Comparison of ENCODE assay signal across 28 cellular contexts in genomic region chr2:125698280-125698679, GRCh38.
DNase-seq lines count a peak whose midpoint lies in the region; ATAC-seq, FAIRE-seq and TF ChIP-seq lines count a peak whose summit lies in the region.
"Had no signal": no experiment of that assay in that cellular context is flagged by ENCODE, and none has a peak within 500 bp of the region (broad histone marks: within the 10 kb centered on the region; RNA-seq: fewer than 3 reads in every experiment).

No MANE protein-coding gene starts in this region.

- in situ Hi-C loops in HepG2 (cut with HindIII; ENCODE audit: extremely low pct_ligation_motif_present, low pct_unique_long_range_greater_than_20kb): no loop called here
- in situ Hi-C loops in K562 (cut with MboI): no loop called here

- H3K4me2 ChIP-seq in HepG2 (ENCODE audit: low read depth, low read length) (no peak overlapping the region), K562 (ENCODE audit: insufficient read depth, low read length) (no peak overlapping the region)
- H3K4me2 ChIP-seq: BLaER1 had no signal

- H3K27ac ChIP-seq in HepG2 (ENCODE audit: extremely low read length, insufficient read depth, low read length) (no peak overlapping the region), right lobe of liver (no peak overlapping the region), K562 (ENCODE audit: extremely low read depth, low read depth, low read length) (no peak overlapping the region), uterus (no peak overlapping the region)
- H3K27ac ChIP-seq: BLaER1 had no signal

- TF ChIP-seq RAD21 in HepG2 (CRISPR knock-in tag; IDR thresholded peaks at IDR 0.05): no peak
- TF ChIP-seq RAD21 in K562 (CRISPR knock-in tag; conservative IDR thresholded peaks at IDR 0.05 in 1 of 2, IDR thresholded peaks at IDR 0.05 in 1 of 2): no peak

- H3K79me2 ChIP-seq in HepG2 (ENCODE audit: insufficient read depth, low read length) (no peaks in the 10 kb centered on the region), K562 (ENCODE audit: control insufficient read depth, insufficient read depth, low read length) (no peaks in the 10 kb centered on the region)

- no peaks in the 10 kb centered on the region for H3K9me1 ChIP-seq in K562 (ENCODE audit: control insufficient read depth, insufficient read depth, low read length)

- no peaks in the 10 kb centered on the region for H3K4me1 ChIP-seq in HepG2 (ENCODE audit: insufficient read depth, low read length)
- no peaks in the 10 kb centered on the region for H3K4me1 ChIP-seq in right lobe of liver
- no peaks in the 10 kb centered on the region for H3K4me1 ChIP-seq in K562 (replicated peaks in 1 of 2; ENCODE audit: control insufficient read depth in 2 of 2, insufficient read depth in 2 of 2, low read length in 2 of 2)
- no peaks in the 10 kb centered on the region for H3K4me1 ChIP-seq in uterus
- H3K4me1 ChIP-seq: BE2C, BLaER1 had no signal

- DNase-seq in HepG2 (ENCODE audit: low spot score): no peak
- DNase-seq in right lobe of liver: no peak
- peak in 3 of 4 experiments; percentile 0 to 4 (median 4) for DNase-seq in K562 (ENCODE audit: extremely low read depth in 1 of 4, low spot score in 3 of 4)
- peak; percentile 0 for DNase-seq in iPS-NIHi7 (ENCODE audit: extremely low spot score)
- DNase-seq in superior temporal gyrus (ENCODE audit: extremely low spot score): peak; percentile 1
- no peak for DNase-seq in uterus
- no peak for DNase-seq in NCI-H146 (lab: John Stamatoyannopoulos, UW)
- no peak for DNase-seq in NCI-H2196 treated with DMSO at 0.1 percent for 48 hours (lab: John Stamatoyannopoulos, UW; ENCODE audit: unreplicated experiment)
- DNase-seq: 8988T; ACHN; BE2C; C1 segment of cervical spinal cord; CD4-positive, alpha-beta memory T cell; CD4-positive, CD25-positive, alpha-beta regulatory T cell; CD8-positive, alpha-beta memory T cell; COR-L47; DMS 273 treated with DMSO at 0.1 percent for 48 hours; DMS153; DMS53; DMS79; DND-41; EL; GDM1 had no signal

- CTCF ChIA-PET in HepG2 (lab: Yijun Ruan, JAX; ENCODE audit: low intra/inter-chr PET ratio, low total read pairs) (no interaction called here), K562 (lab: Yijun Ruan, JAX; ENCODE audit: low intra/inter-chr PET ratio) (no interaction called here)

- H3K27me3 ChIP-seq in HepG2 (ENCODE audit: control insufficient read depth in 1 of 2, insufficient read depth in 2 of 2, low read length in 2 of 2) (no peaks in the 10 kb centered on the region), right lobe of liver (no peaks in the 10 kb centered on the region), K562 (ENCODE audit: control insufficient read depth in 2 of 2, insufficient read depth in 2 of 2, low read length in 2 of 2) (no peaks in the 10 kb centered on the region), uterus (no peaks in the 10 kb centered on the region)
- H3K27me3 ChIP-seq: BE2C, BLaER1 had no signal

- no peak for TF ChIP-seq POLR2A in HepG2 (IDR thresholded peaks at IDR 0.05; ENCODE audit: insufficient read depth in 1 of 2, low read depth in 2 of 2, low read length in 2 of 2)
- TF ChIP-seq POLR2A in right lobe of liver (IDR thresholded peaks at IDR 0.05): no peak
- no peak for TF ChIP-seq POLR2A in K562 (conservative IDR thresholded peaks at IDR 0.05)
- no peak for TF ChIP-seq POLR2A in uterus (IDR thresholded peaks at IDR 0.05)

- no peaks in the 10 kb centered on the region for H3K36me3 ChIP-seq in HepG2 (replicated peaks in 1 of 2; ENCODE audit: control insufficient read depth in 1 of 2, insufficient read depth in 2 of 2, low read length in 2 of 2)
- H3K36me3 ChIP-seq in right lobe of liver: no peaks in the 10 kb centered on the region
- H3K36me3 ChIP-seq in K562 (ENCODE audit: control insufficient read depth, insufficient read depth, low read length): no peaks in the 10 kb centered on the region
- H3K36me3 ChIP-seq in uterus: no peaks in the 10 kb centered on the region
- H3K36me3 ChIP-seq: BE2C, BLaER1 had no signal

- no peak overlapping the region for H3K9ac ChIP-seq in HepG2 (ENCODE audit: insufficient read depth, low read depth, low read length)
- no peak overlapping the region for H3K9ac ChIP-seq in K562 (ENCODE audit: insufficient read depth in 1 of 2, low read depth in 2 of 2, low read length in 2 of 2)
- H3K9ac ChIP-seq: BLaER1 had no signal

- BruUV-seq in HepG2 (replicated peaks; lab: Mats Ljungman, UMichigan) (no TSS peak), K562 (replicated peaks; lab: Mats Ljungman, UMichigan) (no TSS peak)

- no peak for TF ChIP-seq CTCF in HepG2 (CRISPR knock-in tag; IDR thresholded peaks at IDR 0.05)
- TF ChIP-seq CTCF in right lobe of liver (IDR thresholded peaks at IDR 0.05): no peak
- no peak for TF ChIP-seq CTCF in K562 (IDR thresholded peaks at IDR 0.05 in 2 of 3, conservative IDR thresholded peaks at IDR 0.05 in 1 of 3; ENCODE audit: insufficient read depth in 2 of 3, low read depth in 1 of 3, low read length in 3 of 3)
- TF ChIP-seq CTCF in uterus (IDR thresholded peaks at IDR 0.05): no peak

- FAIRE-seq in HepG2 (lab: Jason Lieb, UNC) (no peak), K562 (lab: Jason Lieb, UNC) (no peak)
- FAIRE-seq: A204.1, GM12878, GM12892, GM18507 had no signal

- H2AFZ ChIP-seq in HepG2 (ENCODE audit: low read length): no peak overlapping the region
- no peak overlapping the region for H2AFZ ChIP-seq in K562 (ENCODE audit: low read depth, low read length)

- no peak for TF ChIP-seq EP300 in HepG2 (IDR thresholded peaks at IDR 0.05; ENCODE audit: low read depth in 2 of 2, low read length in 2 of 2)
- TF ChIP-seq EP300 in HepG2 (CRISPR knock-in tag; IDR thresholded peaks at IDR 0.05; ENCODE audit: borderline replicate concordance): no peak
- TF ChIP-seq EP300 in K562 (IDR thresholded peaks at IDR 0.05; ENCODE audit: low read length): no peak

- H4K20me1 ChIP-seq in HepG2 (ENCODE audit: insufficient read depth, low read length) (no peaks in the 10 kb centered on the region), K562 (replicated peaks; ENCODE audit: control insufficient read depth, insufficient read depth, low read length) (no peaks in the 10 kb centered on the region)
- H4K20me1 ChIP-seq: BLaER1 had no signal

- intact Hi-C loops in HepG2 (cut with micrococcal nuclease; ENCODE audit: unreplicated experiment) (no loop called here), right lobe of liver (cut with DNase I) (no loop called here), K562 (cut with micrococcal nuclease) (no loop called here), uterus (cut with DNase I; ENCODE audit: low total_unique reads) (no loop called here)

- ATAC-seq in HepG2 (no peak), right lobe of liver (no peak), K562 (no peak)
- ATAC-seq: GM12878 had no signal

- no peak overlapping the region for H3K4me3 ChIP-seq in HepG2 (replicated peaks in 1 of 3; ENCODE audit: insufficient read depth in 1 of 3, low read depth in 2 of 3, low read length in 3 of 3)
- no peak overlapping the region for H3K4me3 ChIP-seq in right lobe of liver
- no peak overlapping the region for H3K4me3 ChIP-seq in K562
- no peak overlapping the region for H3K4me3 ChIP-seq in uterus
- H3K4me3 ChIP-seq: BLaER1, GM12878 had no signal

- 0% methylated on average over 1 of the region's 1 CpG for WGBS in HepG2 (ENCODE audit: low lambda C conversion rate)
- WGBS in right lobe of liver (ENCODE audit: insufficient coverage, low coverage, low lambda C conversion rate, missing lambda C conversion rate): 65% methylated on average over 1 of the region's 1 CpG
- WGBS in K562 (ENCODE audit: insufficient coverage, low coverage, missing lambda C conversion rate): 0% methylated on average over 1 of the region's 1 CpG

- H3K9me3 ChIP-seq in HepG2 (ENCODE audit: low read length) (no peaks in the 10 kb centered on the region; the same call in 1 of the 2 replicates), right lobe of liver (no peaks in the 10 kb centered on the region), K562 (replicated peaks; ENCODE audit: control insufficient read depth, insufficient read depth, low read depth, low read length) (no peaks in the 10 kb centered on the region), uterus (no peaks in the 10 kb centered on the region)
- H3K9me3 ChIP-seq: BE2C, BLaER1 had no signal

- POLR2A ChIA-PET in HepG2 (lab: Yijun Ruan, JAX) (no interaction called here), K562 (lab: Yijun Ruan, JAX) (no interaction called here)

TF ChIP-seq in HepG2, 621 proteins besides CTCF, POLR2A, EP300 and RAD21:
- TF ChIP-seq RNF2 (conservative IDR thresholded peaks at IDR 0.05; ENCODE audit: low read depth) (no peak), LCORL (IDR thresholded peaks at IDR 0.05) (peak; percentile 84), LCORL (CRISPR knock-in tag; IDR thresholded peaks at IDR 0.05) (no peak)
TF ChIP-seq in HepG2: peak in this region for 1.

TF ChIP-seq in K562, 482 proteins besides CTCF, POLR2A, EP300 and RAD21:
- TF ChIP-seq COPS2 (conservative IDR thresholded peaks at IDR 0.05) (no peak), HEY1 (CRISPR knock-in tag; IDR thresholded peaks at IDR 0.05; ENCODE audit: borderline replicate concordance) (no peak), NFIC (IDR thresholded peaks at IDR 0.05) (peak; percentile 80), POU5F1 (IDR thresholded peaks at IDR 0.05; ENCODE audit: borderline replicate concordance, low read depth, low read length, partially characterized antibody) (no peak), NFIX (CRISPR knock-in tag; IDR thresholded peaks at IDR 0.05; ENCODE audit: low read depth) (peak; percentile 79)
TF ChIP-seq in K562: peak in this region for 2.

Comparison
In these comparisons a context has a peak if more than half of its experiments do, and no peak if none do; other contexts are left out.
1. DNase-seq: peak in K562 (3 of 4), iPS-NIHi7 (single experiment) and superior temporal gyrus (single experiment); none in HepG2 (single experiment), right lobe of liver (0 of 3), uterus (0 of 2), NCI-H146 (single experiment) and NCI-H2196 treated with DMSO at 0.1 percent for 48 hours (single experiment).
2. Of the 241 proteins assayed by ChIP-seq in both HepG2 and K562: peak only in HepG2: none; only in K562: NFIC; in both: none; in neither: 240.